In the genomic region with DNA sequence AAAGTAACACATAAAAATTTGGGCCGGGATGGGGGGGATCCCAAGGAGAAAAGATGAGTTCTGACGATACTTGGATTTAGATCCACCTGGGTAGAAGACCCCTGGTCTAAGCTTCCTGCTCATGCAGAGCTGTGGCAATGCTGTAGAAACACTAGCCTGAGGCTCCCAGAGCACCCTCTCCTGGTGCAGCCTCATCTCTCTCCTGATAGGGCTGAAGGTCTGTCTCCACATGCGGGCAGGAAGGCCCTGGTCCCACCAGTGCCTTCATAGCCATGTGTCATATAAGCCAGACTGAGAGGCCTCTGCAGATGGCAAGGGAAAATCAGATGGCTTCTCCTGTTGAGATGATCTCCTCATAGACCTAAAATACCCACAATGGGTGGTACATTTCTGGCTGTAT, we compare ENCODE assay signal across 6 cellular contexts.
"Had no signal": no experiment of that assay in that cellular context is flagged by ENCODE, and none has a peak within 500 bp of the region (broad histone marks: within the 10 kb centered on the region; RNA-seq: fewer than 3 reads in every experiment).

No MANE protein-coding gene starts in this region.

- H3K27ac Mint-ChIP-seq: GM23338, H9 had no signal

- H2AFZ ChIP-seq: GM23338 had no signal

- H3K4me2 ChIP-seq: GM23338 had no signal

- DNase-seq: H9, HCEC 1CT, IMR-90, KG1 had no signal

- H3K4me3 ChIP-seq: GM23338, K562 had no signal

- H3K9me3 Mint-ChIP-seq: GM23338, H9 had no signal

- H3K4me3 Mint-ChIP-seq: GM23338, H9 had no signal
